ENCODE assay signal across 14 cellular contexts in the genomic region with DNA sequence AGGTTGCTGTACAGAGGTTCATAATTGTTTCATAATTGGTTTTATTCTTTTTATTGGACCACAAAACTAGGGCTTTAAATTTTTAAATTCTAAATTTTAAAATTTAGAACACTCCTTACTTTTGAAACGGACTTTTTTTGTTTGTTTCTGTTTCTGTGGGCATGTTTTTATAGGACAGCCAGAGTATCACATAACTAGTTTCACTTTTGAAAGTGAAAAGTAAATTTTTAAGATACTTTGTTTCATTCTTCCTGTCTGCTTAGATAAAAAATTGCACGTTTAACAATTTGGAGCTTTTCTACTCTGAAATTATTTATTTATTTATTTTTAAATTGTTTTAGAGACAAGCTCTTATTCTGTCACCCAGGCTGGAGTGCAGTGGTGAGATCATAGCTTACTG. TPM values are rescaled to one million over a fixed set of nuclear protein-coding genes. Genes with fewer than 3 reads are reported as not detected.
DNase-seq lines count a peak whose midpoint lies in the region; ATAC-seq and TF ChIP-seq lines count a peak whose summit lies in the region.
"Had no signal": no experiment of that assay in that cellular context is flagged by ENCODE, and none has a peak within 500 bp of the region (broad histone marks: within the 10 kb centered on the region; RNA-seq: fewer than 3 reads in every experiment).

No MANE protein-coding gene starts in this region.

- no peaks in the 10 kb centered on the region for H3K27me3 Mint-ChIP-seq in activated T-cell treated with anti-CD3 and anti-CD28 coated beads, Interleukin-2, amount 50 U/mL, for 72 hours (ENCODE audit: low read depth)
- no peaks in the 10 kb centered on the region for H3K27me3 Mint-ChIP-seq in T-helper 2 cell treated with Interferon-gamma antibody and Interleukin-4, amounts not matched to agents 5 μg/mL and 100 μg/mL, for 36 hours (ENCODE audit: low read depth)

- peak overlapping the region; percentile 32 for H3K4me3 ChIP-seq in effector memory CD4-positive, alpha-beta T cell (ENCODE audit: insufficient read depth, low read depth, low read length, poor library complexity, severe bottlenecking)
- H3K4me3 ChIP-seq in thyroid gland (replicated peaks in 1 of 3) = no peak overlapping the region
- H3K4me3 ChIP-seq in coronary artery = no peak overlapping the region
- H3K4me3 ChIP-seq: dorsolateral prefrontal cortex, pancreas, upper lobe of left lung had no signal

- H3K4me1 ChIP-seq in effector memory CD4-positive, alpha-beta T cell (ENCODE audit: control insufficient read depth, insufficient read depth, low read length, poor library complexity, severe bottlenecking) = peaks cover 29% of the 10 kb centered on the region
- peaks cover 17 to 21% of the 10 kb centered on the region in 2 donors for H3K4me1 ChIP-seq in thyroid gland

- H3K9me3 Mint-ChIP-seq in activated T-cell treated with anti-CD3 and anti-CD28 coated beads, Interleukin-2, amount 50 U/mL, for 72 hours = peaks cover 0 to 2% of the 10 kb centered on the region in 2 donors
- H3K9me3 Mint-ChIP-seq in T-helper 2 cell treated with Interferon-gamma antibody and Interleukin-4, amounts not matched to agents 5 μg/mL and 100 μg/mL, for 36 hours = peaks cover 15% of the 10 kb centered on the region

- intact Hi-C loops in thyroid gland (cut with DNase I) = no loop called here

- TF ChIP-seq POLR2A in thyroid gland (IDR thresholded peaks at IDR 0.05) = no peak

- no peak for DNase-seq in activated T-cell treated with anti-CD3 and anti-CD28 coated beads, Interleukin-2, amount 50 U/mL, for 72 hours
- no peak for DNase-seq in activated T-cell treated with anti-CD3 and anti-CD28 coated beads for 4 hours
- DNase-seq in T-helper 2 cell treated with Interferon-gamma antibody and Interleukin-4, amounts not matched to agents 5 μg/mL and 100 μg/mL, for 36 hours (ENCODE audit: low spot score) = no peak
- DNase-seq in effector memory CD4-positive, alpha-beta T cell = no peak
- DNase-seq in thyroid gland = no peak
- DNase-seq in coronary artery (ENCODE audit: low spot score) = no peak
- DNase-seq in Ammon's horn (ENCODE audit: low spot score) = no peak
- DNase-seq: dorsolateral prefrontal cortex, kidney glomerular epithelial cell, NCI-H2081 treated with DMSO at 0.1 percent for 48 hours, pancreas, upper lobe of left lung, WERI-Rb-1 had no signal

- no peaks in the 10 kb centered on the region for H3K9me3 ChIP-seq in effector memory CD4-positive, alpha-beta T cell (ENCODE audit: control insufficient read depth, low read length)
- no peaks in the 10 kb centered on the region for H3K9me3 ChIP-seq in thyroid gland
- H3K9me3 ChIP-seq: pancreas, upper lobe of left lung had no signal

- H3K36me3 Mint-ChIP-seq in activated T-cell treated with anti-CD3 and anti-CD28 coated beads, Interleukin-2, amount 50 U/mL, for 72 hours (ENCODE audit: insufficient read depth in 2 of 2) = peaks cover 28 to 72% of the 10 kb centered on the region in 2 donors
- peaks cover 90% of the 10 kb centered on the region for H3K36me3 Mint-ChIP-seq in T-helper 2 cell treated with Interferon-gamma antibody and Interleukin-4, amounts not matched to agents 5 μg/mL and 100 μg/mL, for 36 hours (ENCODE audit: low read depth)

- peaks cover 69% of the 10 kb centered on the region for H3K36me3 ChIP-seq in effector memory CD4-positive, alpha-beta T cell (ENCODE audit: control insufficient read depth, insufficient read depth, low read length)
- H3K36me3 ChIP-seq in thyroid gland = peaks cover 50 to 53% of the 10 kb centered on the region in 2 donors

- no peaks in the 10 kb centered on the region for H3K27me3 ChIP-seq in effector memory CD4-positive, alpha-beta T cell (replicated peaks; ENCODE audit: control insufficient read depth, insufficient read depth, low read length, poor library complexity, severe bottlenecking)
- no peaks in the 10 kb centered on the region for H3K27me3 ChIP-seq in thyroid gland
- H3K27me3 ChIP-seq: dorsolateral prefrontal cortex, pancreas, upper lobe of left lung had no signal

- no peak for TF ChIP-seq CTCF in thyroid gland (IDR thresholded peaks at IDR 0.05)
- TF ChIP-seq CTCF in coronary artery (IDR thresholded peaks at IDR 0.05) = no peak

- 16 to 36% methylated on average over 2 of the region's 2 CpGs for WGBS in thyroid gland, 2 donors

- H3K27ac Mint-ChIP-seq in activated T-cell treated with anti-CD3 and anti-CD28 coated beads, Interleukin-2, amount 50 U/mL, for 72 hours = peak overlapping the region; percentile 92
- peak overlapping the region; percentile 94 for H3K27ac Mint-ChIP-seq in T-helper 2 cell treated with Interferon-gamma antibody and Interleukin-4, amounts not matched to agents 5 μg/mL and 100 μg/mL, for 36 hours

- peak overlapping the region; percentile 67 for H3K27ac ChIP-seq in effector memory CD4-positive, alpha-beta T cell (ENCODE audit: insufficient read depth, low read length, poor library complexity, severe bottlenecking)
- peak overlapping the region; percentile 79 to 86 (median 84) for H3K27ac ChIP-seq in thyroid gland
- no peak overlapping the region for H3K27ac ChIP-seq in coronary artery
- H3K27ac ChIP-seq: pancreas, WERI-Rb-1 had no signal

- H3K4me3 Mint-ChIP-seq in activated T-cell treated with anti-CD3 and anti-CD28 coated beads, Interleukin-2, amount 50 U/mL, for 72 hours = peak overlapping the region in 1 of 2 donors; percentile 58
- H3K4me3 Mint-ChIP-seq in T-helper 2 cell treated with Interferon-gamma antibody and Interleukin-4, amounts not matched to agents 5 μg/mL and 100 μg/mL, for 36 hours = peak overlapping the region; percentile 77

- ATAC-seq in activated T-cell treated with anti-CD3 and anti-CD28 coated beads, Interleukin-2, amount 50 U/mL, for 72 hours (replicated peaks in 1 of 2) = no peak
- no peak for ATAC-seq in HG03095 (IDR thresholded peaks at IDR 0.05; ENCODE audit: unreplicated experiment)
- ATAC-seq: pancreas had no signal

- peaks cover 43% of the 10 kb centered on the region for H3K4me1 Mint-ChIP-seq in activated T-cell treated with anti-CD3 and anti-CD28 coated beads, Interleukin-2, amount 50 U/mL, for 72 hours (ENCODE audit: low read depth)
- peaks cover 57% of the 10 kb centered on the region for H3K4me1 Mint-ChIP-seq in T-helper 2 cell treated with Interferon-gamma antibody and Interleukin-4, amounts not matched to agents 5 μg/mL and 100 μg/mL, for 36 hours (ENCODE audit: low read depth)

RNA-seq across cellular contexts. Expression of gene MDM4, which starts 29.7 kb away (rescaled TPM):
- total RNA-seq in activated T-cell treated with anti-CD3 and anti-CD28 coated beads, Interleukin-2, amount 50 U/mL, for 72 hours = 100 to 1,000 TPM; 147 to 153 TPM
- total RNA-seq in thyroid gland = 100 to 1,000 TPM in 2 of 4 donors, 10 to 100 TPM in 2; 72.3 to 177 (median 102) TPM

RNA-seq across cellular contexts. Expression of gene PIK3C2B, which starts 51.3 kb away (rescaled TPM):
- total RNA-seq in activated T-cell treated with anti-CD3 and anti-CD28 coated beads, Interleukin-2, amount 50 U/mL, for 72 hours = 10 to 100 TPM; 43.1 to 54.5 TPM
- total RNA-seq in thyroid gland = 10 to 100 TPM; 19.9 to 36.9 (median 27.2) TPM

Comparison
In these comparisons a context has a peak if more than half of its experiments do, and no peak if none do; other contexts are left out.
1. H3K27ac ChIP-seq: peak in effector memory CD4-positive, alpha-beta T cell (single experiment) and thyroid gland (3 of 3); none in coronary artery (0 of 2).